Comparison of ENCODE assay signal across 6 cellular contexts in the genomic region with DNA sequence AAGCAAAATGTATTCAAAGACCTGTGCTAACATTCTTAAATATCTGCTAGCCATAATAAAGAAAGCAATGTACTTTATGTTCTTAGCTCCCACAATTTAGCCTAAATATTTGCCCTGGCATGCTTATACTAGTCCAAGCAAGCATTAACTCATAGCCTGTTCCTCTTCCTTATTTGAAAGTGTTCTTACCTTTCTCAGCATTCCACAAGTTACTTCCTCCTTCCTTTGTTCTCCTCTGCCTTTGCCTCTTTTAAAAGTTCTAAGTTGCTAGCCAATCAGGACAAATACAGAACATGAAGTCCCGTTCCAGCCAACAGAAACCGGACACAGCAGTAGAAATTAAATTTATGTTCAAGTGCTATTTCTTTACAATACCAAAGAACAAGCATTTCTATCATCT.
DNase-seq lines count a peak whose midpoint lies in the region; ATAC-seq, FAIRE-seq and TF ChIP-seq lines count a peak whose summit lies in the region.
"Not testable (repeated sequence)": the region's sequence is repeated elsewhere in the genome, so short reads cannot be mapped to it uniquely, and the experiment has no call there.

No MANE protein-coding gene starts in this region.

- peak; percentile 81 for FAIRE-seq in keratinocyte (lab: Jason Lieb, UNC)

- dilution Hi-C loops in mammary epithelial cell (cut with HindIII; ENCODE audit: low sequenced_read_pairs); keratinocyte (cut with MboI; ENCODE audit: extremely low pct_ligation_motif_present, low sequenced_read_pairs): not testable (repeated sequence)

- DNase-seq in GDM1 (lab: John Stamatoyannopoulos, UW) = peak; percentile 1
- not testable (repeated sequence) for DNase-seq in RWPE2 (ENCODE audit: low spot score); suprapubic skin (ENCODE audit: low spot score in 2 of 2)
- DNase-seq in mammary epithelial cell = peak; percentile 46
- peak; percentile 22 for DNase-seq in epithelial cell of prostate (ENCODE audit: low read depth, low spot score)
- peak; percentile 17 for DNase-seq in keratinocyte (ENCODE audit: low read depth, low spot score)

- WGBS in mammary epithelial cell (ENCODE audit: low coverage, missing lambda C conversion rate) = 23% methylated on average over 2 of the region's 2 CpGs
- WGBS in suprapubic skin = 46% methylated on average over 2 of the region's 2 CpGs

- CTCF ChIA-PET in mammary epithelial cell (lab: Charles Lee; ENCODE audit: low non-redundant PET) = interaction anchor here (0.6 kb wide), 1 partner anchor 452 kb away, joined by 4 read pairs; no protein-coding TSS in a partner anchor

- not testable (repeated sequence) for BruUV-seq in mammary epithelial cell (replicated peaks; lab: Mats Ljungman, UMichigan)

- H3K9me3 ChIP-seq in RWPE2 (ENCODE audit: severe bottlenecking); mammary epithelial cell (replicated peaks; ENCODE audit: insufficient read depth, low read length); keratinocyte (ENCODE audit: control insufficient read depth, low read depth, low read length); suprapubic skin: not testable (repeated sequence)

- not testable (repeated sequence) for H3K79me2 ChIP-seq in mammary epithelial cell (ENCODE audit: insufficient read depth, low read length); keratinocyte (ENCODE audit: control insufficient read depth, insufficient read depth, low read length)

- H3K27me3 ChIP-seq in RWPE2 (ENCODE audit: insufficient read depth, poor library complexity, severe bottlenecking); mammary epithelial cell (ENCODE audit: insufficient read depth, low read length); keratinocyte (ENCODE audit: control insufficient read depth, extremely low read depth, insufficient read depth, low read length); suprapubic skin: not testable (repeated sequence)

- intact Hi-C loops in mammary epithelial cell (cut with micrococcal nuclease) = not testable (repeated sequence)

- H4K20me1 ChIP-seq in mammary epithelial cell (ENCODE audit: insufficient read depth, low read length); keratinocyte (ENCODE audit: control insufficient read depth, extremely low read depth, insufficient read depth, low read length): not testable (repeated sequence)

- not testable (repeated sequence) for ATAC-seq in RWPE2 (ENCODE audit: low read depth)

- not testable (repeated sequence) for H3K9me1 ChIP-seq in keratinocyte (ENCODE audit: control insufficient read depth, extremely low read depth, insufficient read depth, low read length)

- in situ Hi-C loops in mammary epithelial cell (cut with MboI; ENCODE audit: low sequenced_read_pairs in 2 of 2) = not testable (repeated sequence)

- H3K4me1 ChIP-seq in RWPE2 (ENCODE audit: insufficient read depth, poor library complexity, severe bottlenecking) (peaks cover 14% of the 10 kb centered on the region), mammary epithelial cell (ENCODE audit: insufficient read depth, low read length) (peaks cover 12% of the 10 kb centered on the region)
- not testable (repeated sequence) for H3K4me1 ChIP-seq in keratinocyte (ENCODE audit: control insufficient read depth, extremely low read depth, insufficient read depth, low read length); suprapubic skin

- not testable (repeated sequence) for H3K4me3 ChIP-seq in RWPE2 (ENCODE audit: severe bottlenecking); mammary epithelial cell (replicated peaks in 1 of 3; ENCODE audit: insufficient read depth in 1 of 3, low read depth in 2 of 3, low read length in 3 of 3); suprapubic skin
- H3K4me3 ChIP-seq in keratinocyte (ENCODE audit: control insufficient read depth in 2 of 3, extremely low read depth in 1 of 3, insufficient read depth in 2 of 3, low read depth in 1 of 3, low read length in 3 of 3) = peak overlapping the region in 1 of 3 experiments; percentile 22

- H2AFZ ChIP-seq in mammary epithelial cell (ENCODE audit: low read depth, low read length) (peak overlapping the region; percentile 72), keratinocyte (ENCODE audit: control insufficient read depth, low read length) (peak overlapping the region; percentile 53)

- not testable (repeated sequence) for H3K36me3 ChIP-seq in RWPE2 (ENCODE audit: low read depth); mammary epithelial cell (ENCODE audit: insufficient read depth, low read length); keratinocyte (ENCODE audit: control insufficient read depth in 2 of 2, extremely low read depth in 1 of 2, insufficient read depth in 2 of 2, low read length in 2 of 2); suprapubic skin

- H3K27ac ChIP-seq in RWPE2 (ENCODE audit: poor library complexity, severe bottlenecking) (peak overlapping the region; percentile 55), mammary epithelial cell (ENCODE audit: insufficient read depth, low read depth, low read length) (peak overlapping the region; percentile 64), epithelial cell of prostate (peak overlapping the region; percentile 86), keratinocyte (ENCODE audit: control insufficient read depth, insufficient read depth, low read length) (peak overlapping the region; percentile 49), suprapubic skin (peak overlapping the region; percentile 20)

- H3K4me2 ChIP-seq in mammary epithelial cell (ENCODE audit: insufficient read depth, low read depth, low read length) (peak overlapping the region; percentile 63), keratinocyte (ENCODE audit: control insufficient read depth, extremely low read depth, insufficient read depth, low read depth, low read length) (peak overlapping the region; percentile 45)

- TF ChIP-seq POLR2A in suprapubic skin (IDR thresholded peaks at IDR 0.05) = not testable (repeated sequence)

- TF ChIP-seq EP300 in suprapubic skin (IDR thresholded peaks at IDR 0.05) = not testable (repeated sequence)

- TF ChIP-seq CTCF in RWPE2 (IDR thresholded peaks at IDR 0.05; ENCODE audit: poor library complexity, severe bottlenecking); mammary epithelial cell (conservative IDR thresholded peaks at IDR 0.05 in 1 of 2, IDR thresholded peaks at IDR 0.05 in 1 of 2; ENCODE audit: extremely low read depth in 1 of 2, insufficient read depth in 1 of 2, low read depth in 1 of 2, low read length in 2 of 2); keratinocyte (optimal IDR thresholded peaks at IDR 0.05 in 1 of 3, IDR thresholded peaks at IDR 0.05 in 1 of 3, conservative IDR thresholded peaks at IDR 0.05 in 1 of 3; ENCODE audit: extremely low read depth in 1 of 3, insufficient read depth in 2 of 3, low read length in 3 of 3); suprapubic skin (IDR thresholded peaks at IDR 0.05): not testable (repeated sequence)

- not testable (repeated sequence) for H3K9ac ChIP-seq in mammary epithelial cell (ENCODE audit: insufficient read depth, low read length); keratinocyte (ENCODE audit: control insufficient read depth, extremely low read depth, insufficient read depth, low read length)

Comparison
In these comparisons a context has a peak if more than half of its experiments do, and no peak if none do; other contexts are left out.
1. H3K27ac ChIP-seq: peak in every context shown above with its lines; median percentile 86 in epithelial cell of prostate; 64 in mammary epithelial cell; 55 in RWPE2; 49 in keratinocyte; 20 in suprapubic skin.